ENCODE assay signal across 9 cellular contexts in the genomic region with DNA sequence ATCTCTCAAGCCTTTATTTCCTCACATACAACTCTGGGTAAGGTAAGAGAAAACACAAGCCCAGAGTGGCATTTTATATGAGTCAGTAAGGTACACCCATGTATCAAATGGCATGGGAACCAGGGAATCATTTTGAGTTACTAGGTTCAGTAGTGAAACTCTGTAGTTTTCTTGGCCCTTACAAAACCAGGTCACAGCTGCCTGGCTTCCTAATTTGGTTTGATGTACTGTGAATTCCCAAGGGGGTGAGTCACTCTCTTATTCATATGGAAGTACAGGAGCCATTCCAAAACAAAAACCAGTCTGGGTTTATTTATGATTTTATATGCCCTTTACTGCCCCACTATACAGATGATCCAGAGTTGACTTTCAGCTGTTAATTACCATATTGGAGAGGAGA.
A peak's percentile ranks its signal among the peaks of the same experiment; 100 is the strongest.
DNase-seq lines count a peak whose midpoint lies in the region; ATAC-seq and TF ChIP-seq lines count a peak whose summit lies in the region.
"Had no signal": no experiment of that assay in that cellular context is flagged by ENCODE, and none has a peak within 500 bp of the region (broad histone marks: within the 10 kb centered on the region; RNA-seq: fewer than 3 reads in every experiment).

No MANE protein-coding gene starts in this region.

- H3K27ac ChIP-seq in coronary artery, result peak overlapping the region; percentile 33 to 69

- no peak for TF ChIP-seq CTCF in LNCaP clone FGC (IDR thresholded peaks at IDR 0.05; ENCODE audit: control insufficient read depth, extremely low read depth, insufficient read depth)
- no peak for TF ChIP-seq CTCF in coronary artery (IDR thresholded peaks at IDR 0.05)
- TF ChIP-seq CTCF in nephron progenitor cell (IDR thresholded peaks at IDR 0.05), result no peak
- no peak for TF ChIP-seq CTCF in lower leg skin (IDR thresholded peaks at IDR 0.05)

- no peak overlapping the region for H3K4me3 ChIP-seq in LNCaP clone FGC (ENCODE audit: low read depth, low read length)
- H3K4me3 ChIP-seq in coronary artery, result no peak overlapping the region
- H3K4me3 ChIP-seq in lower leg skin (ENCODE audit: low read depth, poor library complexity, severe bottlenecking), result no peak overlapping the region

- H3K4me3 Mint-ChIP-seq in nephron progenitor cell, result no peak overlapping the region
- H3K4me3 Mint-ChIP-seq: activated naive CD8-positive, alpha-beta T cell treated with anti-CD3 and anti-CD28 coated beads, Interleukin-2, amount 10 ng/mL, durations not matched to agents 7 days and 5 days had no signal

- peaks cover 9% of the 10 kb centered on the region for H3K9me3 Mint-ChIP-seq in nephron progenitor cell
- H3K9me3 Mint-ChIP-seq: activated naive CD8-positive, alpha-beta T cell treated with anti-CD3 and anti-CD28 coated beads, Interleukin-2, amount 10 ng/mL, durations not matched to agents 7 days and 5 days had no signal

- H3K36me3 Mint-ChIP-seq in nephron progenitor cell (ENCODE audit: low read depth), result no peaks in the 10 kb centered on the region
- H3K36me3 Mint-ChIP-seq: activated naive CD8-positive, alpha-beta T cell treated with anti-CD3 and anti-CD28 coated beads, Interleukin-2, amount 10 ng/mL, durations not matched to agents 7 days and 5 days had no signal

- intact Hi-C loops in lower leg skin (cut with DNase I; ENCODE audit: low total_unique reads), result no loop called here

- no peaks in the 10 kb centered on the region for H3K27me3 Mint-ChIP-seq in nephron progenitor cell (ENCODE audit: low read depth, poor library complexity)

- ATAC-seq in HG02588 (IDR thresholded peaks at IDR 0.05; ENCODE audit: unreplicated experiment), result no peak

- peak overlapping the region; percentile 35 for H3K27ac Mint-ChIP-seq in nephron progenitor cell
- H3K27ac Mint-ChIP-seq: activated naive CD8-positive, alpha-beta T cell treated with anti-CD3 and anti-CD28 coated beads, Interleukin-2, amount 10 ng/mL, durations not matched to agents 7 days and 5 days had no signal

- peak; percentile 51 for DNase-seq in DMS153 (lab: John Stamatoyannopoulos, UW)
- peak; percentile 50 for DNase-seq in LNCaP clone FGC (ENCODE audit: low read depth)
- no peak for DNase-seq in coronary artery (ENCODE audit: low spot score)
- peak; percentile 13 for DNase-seq in nephron progenitor cell
- DNase-seq in DMS114 treated with DMSO at 0.1 percent for 48 hours (lab: John Stamatoyannopoulos, UW; ENCODE audit: unreplicated experiment), result no peak
- no peak for DNase-seq in lower leg skin (ENCODE audit: low spot score in 2 of 2)
- DNase-seq in NCI-H774 (lab: John Stamatoyannopoulos, UW), result no peak
- DNase-seq: activated naive CD8-positive, alpha-beta T cell treated with anti-CD3 and anti-CD28 coated beads, Interleukin-2, amount 10 ng/mL, durations not matched to agents 7 days and 5 days had no signal

- TF ChIP-seq POLR2A in lower leg skin (IDR thresholded peaks at IDR 0.05), result no peak

- H3K4me1 Mint-ChIP-seq in nephron progenitor cell, result peaks cover 24% of the 10 kb centered on the region
- H3K4me1 Mint-ChIP-seq: activated naive CD8-positive, alpha-beta T cell treated with anti-CD3 and anti-CD28 coated beads, Interleukin-2, amount 10 ng/mL, durations not matched to agents 7 days and 5 days had no signal

Comparison
In these comparisons a context has a peak if more than half of its experiments do, and no peak if none do; other contexts are left out.
1. DNase-seq: peak in DMS153 (single experiment), LNCaP clone FGC (single experiment) and nephron progenitor cell (single experiment); none in coronary artery (single experiment), DMS114 treated with DMSO at 0.1 percent for 48 hours (single experiment), lower leg skin (0 of 2) and NCI-H774 (single experiment).